ENCODE assay signal across 1 cellular context in the genomic region with DNA sequence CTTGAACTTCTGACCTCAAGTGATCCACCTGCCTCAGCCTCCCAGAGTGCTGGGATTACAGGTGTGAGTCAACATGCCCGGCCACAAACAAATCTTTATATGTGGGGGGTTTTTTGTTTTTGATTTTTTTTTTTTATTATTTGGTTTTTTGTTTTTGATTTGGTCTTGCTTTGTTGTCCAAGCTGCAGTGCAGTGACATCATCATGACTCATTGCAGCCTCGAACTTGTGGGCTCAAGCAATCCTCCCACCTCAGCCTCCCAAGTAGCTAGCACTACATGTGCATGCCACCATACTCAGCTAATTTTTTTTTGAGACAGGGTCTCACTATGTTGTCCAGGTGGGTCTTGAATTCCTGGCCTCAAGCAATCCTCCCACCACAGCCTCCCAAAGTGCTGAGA.
A peak's percentile ranks its signal among the peaks of the same experiment; 100 is the strongest.
TF ChIP-seq lines count a peak whose summit lies in the region.

No MANE protein-coding gene starts in this region.

TF ChIP-seq in HEK293, 187 proteins besides CTCF, POLR2A, EP300 and RAD21 (continued from another document):
- TF ChIP-seq, protein P1, sequence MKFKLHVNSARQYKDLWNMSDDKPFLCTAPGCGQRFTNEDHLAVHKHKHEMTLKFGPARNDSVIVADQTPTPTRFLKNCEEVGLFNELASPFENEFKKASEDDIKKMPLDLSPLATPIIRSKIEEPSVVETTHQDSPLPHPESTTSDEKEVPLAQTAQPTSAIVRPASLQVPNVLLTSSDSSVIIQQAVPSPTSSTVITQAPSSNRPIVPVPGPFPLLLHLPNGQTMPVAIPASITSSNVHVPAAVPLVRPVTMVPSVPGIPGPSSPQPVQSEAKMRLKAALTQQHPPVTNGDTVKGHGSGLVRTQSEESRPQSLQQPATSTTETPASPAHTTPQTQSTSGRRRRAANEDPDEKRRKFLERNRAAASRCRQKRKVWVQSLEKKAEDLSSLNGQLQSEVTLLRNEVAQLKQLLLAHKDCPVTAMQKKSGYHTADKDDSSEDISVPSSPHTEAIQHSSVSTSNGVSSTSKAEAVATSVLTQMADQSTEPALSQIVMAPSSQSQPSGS (tag by site-specific recombination; IDR thresholded peaks at IDR 0.05; ENCODE audit: low read depth), result 0 out of 2 replicates have a peak, but pooled peaks have one; percentile 43
- TF ChIP-seq ZNF394 (tag by site-specific recombination; IDR thresholded peaks at IDR 0.05; ENCODE audit: borderline replicate concordance), result no peak
- TF ChIP-seq ZNF121 (tag by site-specific recombination; IDR thresholded peaks at IDR 0.05), result 0 out of 2 replicates have a peak, but pooled peaks have one; percentile 34
